ENCODE assay signal across 1 cellular context in the genomic region with DNA sequence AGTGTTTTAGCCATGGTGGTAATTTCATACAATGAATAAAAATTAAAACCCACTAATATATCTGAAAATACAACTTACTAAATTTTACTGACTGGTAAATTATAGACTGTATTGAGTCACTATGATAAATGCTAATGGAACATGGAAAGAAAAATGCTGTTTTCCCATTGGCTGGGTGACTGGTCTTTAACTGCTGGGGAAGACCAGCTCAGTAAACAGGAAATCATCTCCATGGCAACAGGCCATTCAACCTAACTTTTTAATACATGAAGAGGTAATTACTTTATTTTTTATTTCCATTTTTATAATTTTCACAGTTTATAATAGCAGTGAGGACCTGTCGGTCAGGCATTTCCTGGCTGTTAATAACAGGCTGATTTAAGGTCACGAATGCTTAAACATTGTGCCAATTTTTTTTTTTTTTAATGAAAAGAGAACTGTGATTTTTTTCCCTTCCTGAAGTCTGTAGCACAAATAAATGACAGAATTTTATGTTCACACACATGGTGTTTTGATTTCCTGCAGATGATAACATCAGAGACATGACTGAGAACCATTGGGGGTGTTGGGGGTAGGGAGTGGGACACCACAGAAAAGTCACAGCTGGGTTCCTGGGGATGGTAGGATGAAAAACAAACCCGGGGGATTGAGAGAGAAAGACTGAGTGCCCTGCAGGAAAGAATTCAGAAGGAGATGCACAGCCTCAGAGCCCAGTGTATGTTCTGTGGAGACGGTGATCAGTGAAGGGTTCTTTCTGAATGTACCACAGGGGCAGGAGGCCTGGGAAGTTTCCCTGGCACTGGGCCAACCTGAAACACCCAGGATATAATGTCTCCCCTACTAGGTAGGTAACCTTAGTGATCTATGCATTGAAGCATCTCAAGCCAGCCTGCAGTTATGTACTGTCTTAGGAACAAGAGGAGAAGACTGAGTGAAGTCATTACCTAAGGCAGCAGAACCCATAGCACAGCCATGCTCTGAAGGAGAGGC.
TF ChIP-seq lines count a peak whose summit lies in the region.

No MANE protein-coding gene starts in this region.

TF ChIP-seq in H1, 55 proteins besides CTCF, POLR2A, EP300 and RAD21 (continued from another document):
- TF ChIP-seq CHD7 (IDR thresholded peaks at IDR 0.05; ENCODE audit: insufficient replicate concordance, low read length) (no peak), KDM4A (IDR thresholded peaks at IDR 0.05; ENCODE audit: low read depth, low read length, severe bottlenecking) (no peak), ZNF274 (IDR thresholded peaks at IDR 0.05; ENCODE audit: borderline replicate concordance, extremely low read depth, low read length) (no peak), POLR2AphosphoS5 (IDR thresholded peaks at IDR 0.05; ENCODE audit: low read depth, low read length) (no peak), SP2 (IDR thresholded peaks at IDR 0.05; ENCODE audit: low read length) (no peak), SP1 (IDR thresholded peaks at IDR 0.05; ENCODE audit: low read depth, low read length) (no peak), CREB1 (IDR thresholded peaks at IDR 0.05) (no peak), CHD1 (IDR thresholded peaks at IDR 0.05; ENCODE audit: low read depth, low read length) (no peak), E2F6 (IDR thresholded peaks at IDR 0.05) (no peak), CHD2 (IDR thresholded peaks at IDR 0.05; ENCODE audit: low read length) (no peak), EZH2 (IDR thresholded peaks at IDR 0.05; ENCODE audit: low read depth, low read length, severe bottlenecking) (no peak), TAF1 (IDR thresholded peaks at IDR 0.05; ENCODE audit: low read depth, low read length) (no peak), TCF12 (IDR thresholded peaks at IDR 0.05; ENCODE audit: low read depth, low read length) (no peak), GABPA (IDR thresholded peaks at IDR 0.05; ENCODE audit: borderline replicate concordance, insufficient read depth, low read length) (no peak)
- TF ChIP-seq, protein P1, sequence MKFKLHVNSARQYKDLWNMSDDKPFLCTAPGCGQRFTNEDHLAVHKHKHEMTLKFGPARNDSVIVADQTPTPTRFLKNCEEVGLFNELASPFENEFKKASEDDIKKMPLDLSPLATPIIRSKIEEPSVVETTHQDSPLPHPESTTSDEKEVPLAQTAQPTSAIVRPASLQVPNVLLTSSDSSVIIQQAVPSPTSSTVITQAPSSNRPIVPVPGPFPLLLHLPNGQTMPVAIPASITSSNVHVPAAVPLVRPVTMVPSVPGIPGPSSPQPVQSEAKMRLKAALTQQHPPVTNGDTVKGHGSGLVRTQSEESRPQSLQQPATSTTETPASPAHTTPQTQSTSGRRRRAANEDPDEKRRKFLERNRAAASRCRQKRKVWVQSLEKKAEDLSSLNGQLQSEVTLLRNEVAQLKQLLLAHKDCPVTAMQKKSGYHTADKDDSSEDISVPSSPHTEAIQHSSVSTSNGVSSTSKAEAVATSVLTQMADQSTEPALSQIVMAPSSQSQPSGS (IDR thresholded peaks at IDR 0.05; ENCODE audit: low read length) = no peak
